Comparison of ENCODE assay signal across 12 cellular contexts in genomic region chr7:21128418-21128817, GRCh38.
DNase-seq lines count a peak whose midpoint lies in the region; ATAC-seq lines count a peak whose summit lies in the region.
"Had no signal": no experiment of that assay in that cellular context is flagged by ENCODE, and none has a peak within 500 bp of the region (broad histone marks: within the 10 kb centered on the region; RNA-seq: fewer than 3 reads in every experiment).

No MANE protein-coding gene starts in this region.

- peak; percentile 75 for ATAC-seq in esophagus mucosa
- no peak for ATAC-seq in GM18909 (IDR thresholded peaks at IDR 0.05; ENCODE audit: poor library complexity, unreplicated experiment)
- ATAC-seq: gastrocnemius medialis had no signal

- no peaks in the 10 kb centered on the region for H3K36me3 Mint-ChIP-seq in activated CD4-positive, alpha-beta T cell treated with anti-CD3 and anti-CD28 coated beads, Interleukin-2, amount 10 ng/mL, durations not matched to agents 24 days and 14 days (ENCODE audit: low read depth)

- intact Hi-C loops in activated CD4-positive, alpha-beta T cell treated with anti-CD3 and anti-CD28 coated beads, Interleukin-2, amount 10 ng/mL, durations not matched to agents 24 days and 14 days (cut with micrococcal nuclease): loop anchor here (10.0 kb wide), 1 partner anchor 64 kb away; no protein-coding TSS in a partner anchor

- H3K27ac Mint-ChIP-seq in activated CD4-positive, alpha-beta T cell treated with anti-CD3 and anti-CD28 coated beads, Interleukin-2, amount 10 ng/mL, durations not matched to agents 24 days and 14 days: no peak overlapping the region

- H3K9me3 Mint-ChIP-seq in activated CD4-positive, alpha-beta T cell treated with anti-CD3 and anti-CD28 coated beads, Interleukin-2, amount 10 ng/mL, durations not matched to agents 24 days and 14 days: peaks cover 4% of the 10 kb centered on the region

- H3K27me3 Mint-ChIP-seq in activated CD4-positive, alpha-beta T cell treated with anti-CD3 and anti-CD28 coated beads, Interleukin-2, amount 10 ng/mL, durations not matched to agents 24 days and 14 days: peaks cover 3% of the 10 kb centered on the region

- H3K4me3 Mint-ChIP-seq in activated CD4-positive, alpha-beta T cell treated with anti-CD3 and anti-CD28 coated beads, Interleukin-2, amount 10 ng/mL, durations not matched to agents 24 days and 14 days: no peak overlapping the region

- H3K4me1 Mint-ChIP-seq in activated CD4-positive, alpha-beta T cell treated with anti-CD3 and anti-CD28 coated beads, Interleukin-2, amount 10 ng/mL, durations not matched to agents 24 days and 14 days: no peaks in the 10 kb centered on the region

- peak; percentile 98 for DNase-seq in DMS153 treated with DMSO at 0.1 percent for 48 hours (lab: John Stamatoyannopoulos, UW; ENCODE audit: unreplicated experiment)
- DNase-seq in NCI-H128 (lab: John Stamatoyannopoulos, UW; ENCODE audit: unreplicated experiment): peak; percentile 71
- DNase-seq in NCI-H748 treated with DMSO at 0.1 percent for 48 hours (lab: John Stamatoyannopoulos, UW): peak; percentile 58
- no peak for DNase-seq in activated T-cell treated with anti-CD3 and anti-CD28 coated beads, Interleukin-2, amount 50 U/mL, for 48 hours
- no peak for DNase-seq in activated CD4-positive, alpha-beta T cell treated with anti-CD3 and anti-CD28 coated beads, Interleukin-2, amount 10 ng/mL, durations not matched to agents 24 days and 14 days
- no peak for DNase-seq in hypothalamus (lab: John Stamatoyannopoulos, UW)
- DNase-seq: effector memory CD4-positive, alpha-beta T cell; gastrocnemius medialis; SK-N-SH; thyroid gland had no signal

Comparison
In these comparisons a context has a peak if more than half of its experiments do, and no peak if none do; other contexts are left out.
1. DNase-seq: peak in DMS153 treated with DMSO at 0.1 percent for 48 hours (single experiment), NCI-H128 (single experiment) and NCI-H748 treated with DMSO at 0.1 percent for 48 hours (single experiment); none in activated T-cell treated with anti-CD3 and anti-CD28 coated beads, Interleukin-2, amount 50 U/mL, for 48 hours (0 of 2), activated CD4-positive, alpha-beta T cell treated with anti-CD3 and anti-CD28 coated beads, Interleukin-2, amount 10 ng/mL, durations not matched to agents 24 days and 14 days (single experiment) and hypothalamus (0 of 51).